In genomic region chr1:39977202-39977601, GRCh38 we compare ENCODE assay signal across 23 cellular contexts. TPM values are rescaled to one million over a fixed set of nuclear protein-coding genes. Genes with fewer than 3 reads are reported as not detected.
DNase-seq lines count a peak whose midpoint lies in the region; ATAC-seq, FAIRE-seq and TF ChIP-seq lines count a peak whose summit lies in the region.
"Had no signal": no experiment of that assay in that cellular context is flagged by ENCODE, and none has a peak within 500 bp of the region (broad histone marks: within the 10 kb centered on the region; RNA-seq: fewer than 3 reads in every experiment).

No MANE protein-coding gene starts in this region.

- peak overlapping the region; percentile 63; the same call in 1 of the 2 replicates for H3K18ac ChIP-seq in IMR-90 (ENCODE audit: low read depth, low read length)

- peak overlapping the region; percentile 23; the same call in 1 of the 2 replicates for H3K4ac ChIP-seq in IMR-90 (ENCODE audit: low read depth, low read length)

- peak overlapping the region; percentile 54 for H2BK5ac ChIP-seq in IMR-90 (ENCODE audit: low read depth, low read length, poor library complexity, severe bottlenecking)

- H3K27me3 ChIP-seq in IMR-90 (ENCODE audit: control insufficient read depth, insufficient read depth, low read length) (no peaks in the 10 kb centered on the region), bronchial epithelial cell (ENCODE audit: control insufficient read depth, insufficient read depth, low read length) (no peaks in the 10 kb centered on the region)
- H3K27me3 ChIP-seq: left lung, SJCRH30, vagina had no signal

- no peak for ATAC-seq in IMR-90 (ENCODE audit: low read depth)
- ATAC-seq in naive thymus-derived CD8-positive, alpha-beta T cell, result no peak
- ATAC-seq: activated CD8-positive, alpha-beta T cell treated with anti-CD3 and anti-CD28 coated beads for 36 hours; left lung had no signal

- H2AFZ ChIP-seq in IMR-90 (replicated peaks; ENCODE audit: low read length, poor library complexity), result no peak overlapping the region

- WGBS in IMR-90 (ENCODE audit: extremely low coverage in 2 of 2, insufficient read length in 1 of 2), 2 experiments, result no CpG with 5 or more reads among the region's 1 CpG

- H2BK15ac ChIP-seq in IMR-90 (ENCODE audit: low read depth, low read length), result no peak overlapping the region

- in situ Hi-C loops in IMR-90 (cut with MboI; ENCODE audit: low sequenced_read_pairs), result no loop called here

- no peak overlapping the region for H3K23ac ChIP-seq in IMR-90 (ENCODE audit: low read depth, low read length)

- H3K27ac ChIP-seq in IMR-90 (ENCODE audit: insufficient read depth, low read length), result no peak overlapping the region
- H3K27ac ChIP-seq: left lung, SJCRH30, vagina had no signal

- no peaks in the 10 kb centered on the region for H3K9me3 ChIP-seq in IMR-90 (ENCODE audit: control insufficient read depth, insufficient read depth, low read length)
- H3K9me3 ChIP-seq: HAP-1, left lung, SJCRH30, vagina had no signal

- no peak for TF ChIP-seq RAD21 in IMR-90 (IDR thresholded peaks at IDR 0.05; ENCODE audit: low read length)

- H4K20me1 ChIP-seq in IMR-90 (ENCODE audit: insufficient read depth, low read length), result no peaks in the 10 kb centered on the region

- H3K4me1 ChIP-seq in IMR-90 (ENCODE audit: control insufficient read depth, insufficient read depth, low read length), result peaks cover 2% of the 10 kb centered on the region
- H3K4me1 ChIP-seq: left lung had no signal

- H4K91ac ChIP-seq in IMR-90 (ENCODE audit: insufficient read depth, low read depth, low read length), result no peak overlapping the region

- TF ChIP-seq POLR2A in IMR-90 (IDR thresholded peaks at IDR 0.05; ENCODE audit: low read depth, low read length), result no peak

- H2BK120ac ChIP-seq in IMR-90 (ENCODE audit: low read depth, low read length), result peak overlapping the region; percentile 64

- no peak overlapping the region for H2AK9ac ChIP-seq in IMR-90 (replicated peaks; ENCODE audit: low read depth, low read length, poor library complexity)

- CTCF ChIA-PET in IMR-90 (lab: Yijun Ruan, JAX), result no interaction called here

- H4K8ac ChIP-seq in IMR-90 (ENCODE audit: low read depth in 2 of 2, low read length in 2 of 2), result peak overlapping the region in 1 of 2 experiments; percentile 66; a peak in 2 of 4 replicates

- H3K27ac Mint-ChIP-seq in naive thymus-derived CD8-positive, alpha-beta T cell, result no peak overlapping the region
- H3K27ac Mint-ChIP-seq: activated CD8-positive, alpha-beta T cell treated with anti-CD3 and anti-CD28 coated beads for 36 hours had no signal

- DNase-seq in EL (peak; percentile 13), IMR-90 (peak; percentile 4), bronchial epithelial cell (ENCODE audit: low read depth) (peak; percentile 66), kidney glomerular epithelial cell (lab: John Stamatoyannopoulos, UW) (peak; percentile 87), NCI-H446 (lab: John Stamatoyannopoulos, UW) (no peak), NCI-H2107 treated with DMSO at 0.1 percent for 48 hours (lab: John Stamatoyannopoulos, UW; ENCODE audit: unreplicated experiment) (no peak), NOMO-1 (lab: John Stamatoyannopoulos, UW; ENCODE audit: unreplicated experiment in 2 of 2) (no peak)
- no peak for DNase-seq in naive thymus-derived CD8-positive, alpha-beta T cell
- DNase-seq: activated CD4-positive, CD25-positive, alpha-beta regulatory T cell; activated CD8-positive, alpha-beta T cell treated with anti-CD3 and anti-CD28 coated beads for 36 hours; activated naive CD4-positive, alpha-beta T cell treated with Interleukin-2 at 50 U/mL for 16 hours; activated T-cell treated with anti-CD3 and anti-CD28 coated beads, Interleukin-2, amount 50 U/mL, for 1 hour; foreskin melanocyte; GDM1; KBM-7; left lung; NCI-H2081; SJCRH30; T-helper 9 cell had no signal

- no TSS peak for BruUV-seq in IMR-90 (replicated peaks; lab: Mats Ljungman, UMichigan)

- TF ChIP-seq CTCF in IMR-90 (conservative IDR thresholded peaks at IDR 0.05; ENCODE audit: low read depth, low read length) (no peak), bronchial epithelial cell (IDR thresholded peaks at IDR 0.05; ENCODE audit: insufficient read depth, low read length, severe bottlenecking) (no peak)

- H2AK5ac ChIP-seq in IMR-90 (ENCODE audit: low read depth, low read length), result no peak overlapping the region

- H3K27me3 Mint-ChIP-seq in naive thymus-derived CD8-positive, alpha-beta T cell, result no peaks in the 10 kb centered on the region
- H3K27me3 Mint-ChIP-seq: activated CD8-positive, alpha-beta T cell treated with anti-CD3 and anti-CD28 coated beads for 36 hours had no signal

- H3K9me3 Mint-ChIP-seq in naive thymus-derived CD8-positive, alpha-beta T cell, result no peaks in the 10 kb centered on the region
- H3K9me3 Mint-ChIP-seq: activated CD8-positive, alpha-beta T cell treated with anti-CD3 and anti-CD28 coated beads for 36 hours had no signal

- H3K9me1 ChIP-seq in IMR-90 (ENCODE audit: insufficient read depth, low read length), result peaks cover 3% of the 10 kb centered on the region; the same call in 1 of the 2 replicates

- no peak overlapping the region for H3K56ac ChIP-seq in IMR-90 (ENCODE audit: extremely low read depth, insufficient read depth, low read length)

- POLR2A ChIA-PET in IMR-90 (lab: Charles Lee; ENCODE audit: unreplicated experiment), result no interaction called here
- POLR2A ChIA-PET in naive thymus-derived CD8-positive, alpha-beta T cell (lab: Charles Lee), result no interaction called here

- dilution Hi-C loops in IMR-90 (cut with HindIII; ENCODE audit: low sequenced_read_pairs, unreplicated experiment), result no loop called here

- no peak overlapping the region for H3K4me2 ChIP-seq in IMR-90 (ENCODE audit: low read depth, low read length)

- FAIRE-seq in bronchial epithelial cell (lab: Jason Lieb, UNC), result no peak
- FAIRE-seq: colon, endometrium had no signal

- no peaks in the 10 kb centered on the region for H3K79me1 ChIP-seq in IMR-90 (ENCODE audit: low read depth in 1 of 2, low read length in 2 of 2)

- peak overlapping the region; percentile 39; the same call in 1 of the 2 replicates for H4K5ac ChIP-seq in IMR-90 (ENCODE audit: low read depth, low read length)

- H2BK20ac ChIP-seq in IMR-90 (ENCODE audit: low read depth, low read length), result peak overlapping the region; percentile 80; the same call in 1 of the 2 replicates

- H3K36me3 Mint-ChIP-seq in naive thymus-derived CD8-positive, alpha-beta T cell, result no peaks in the 10 kb centered on the region

- H3K14ac ChIP-seq in IMR-90 (replicated peaks; ENCODE audit: low read depth, low read length), result no peak overlapping the region

- H3K4me1 Mint-ChIP-seq in naive thymus-derived CD8-positive, alpha-beta T cell, result peaks cover 3 to 11% (median 6%) of the 10 kb centered on the region in 4 donors

- H3K4me3 Mint-ChIP-seq in naive thymus-derived CD8-positive, alpha-beta T cell, result no peak overlapping the region
- H3K4me3 Mint-ChIP-seq: activated CD8-positive, alpha-beta T cell treated with anti-CD3 and anti-CD28 coated beads for 36 hours had no signal

- H3K36me3 ChIP-seq in IMR-90 (ENCODE audit: control insufficient read depth, insufficient read depth, low read length), result no peaks in the 10 kb centered on the region
- no peaks in the 10 kb centered on the region for H3K36me3 ChIP-seq in bronchial epithelial cell (ENCODE audit: control insufficient read depth, insufficient read depth, low read length)
- H3K36me3 ChIP-seq: HAP-1, left lung, SJCRH30, vagina had no signal

- H3K4me3 ChIP-seq in IMR-90 (ENCODE audit: insufficient read depth, low read depth, low read length), result no peak overlapping the region
- no peak overlapping the region for H3K4me3 ChIP-seq in bronchial epithelial cell (ENCODE audit: low read depth, low read length)
- H3K4me3 ChIP-seq: HAP-1, left lung, SJCRH30, vagina had no signal

- H3K9ac ChIP-seq in IMR-90 (ENCODE audit: low read depth, low read length), result no peak overlapping the region

- intact Hi-C loops in IMR-90 (cut with micrococcal nuclease), result no loop called here

TF ChIP-seq in IMR-90, 13 proteins besides CTCF, POLR2A, EP300 and RAD21:
- TF ChIP-seq RCOR1 (IDR thresholded peaks at IDR 0.05; ENCODE audit: insufficient replicate concordance, low read length) (no peak), CEBPB (IDR thresholded peaks at IDR 0.05; ENCODE audit: low read depth, low read length) (no peak), MAFK (IDR thresholded peaks at IDR 0.05; ENCODE audit: low read depth, low read length) (no peak), MAZ (IDR thresholded peaks at IDR 0.05; ENCODE audit: borderline replicate concordance, low read depth, low read length) (no peak), BHLHE40 (IDR thresholded peaks at IDR 0.05; ENCODE audit: low read depth, low read length) (no peak)
- TF ChIP-seq, protein P1, sequence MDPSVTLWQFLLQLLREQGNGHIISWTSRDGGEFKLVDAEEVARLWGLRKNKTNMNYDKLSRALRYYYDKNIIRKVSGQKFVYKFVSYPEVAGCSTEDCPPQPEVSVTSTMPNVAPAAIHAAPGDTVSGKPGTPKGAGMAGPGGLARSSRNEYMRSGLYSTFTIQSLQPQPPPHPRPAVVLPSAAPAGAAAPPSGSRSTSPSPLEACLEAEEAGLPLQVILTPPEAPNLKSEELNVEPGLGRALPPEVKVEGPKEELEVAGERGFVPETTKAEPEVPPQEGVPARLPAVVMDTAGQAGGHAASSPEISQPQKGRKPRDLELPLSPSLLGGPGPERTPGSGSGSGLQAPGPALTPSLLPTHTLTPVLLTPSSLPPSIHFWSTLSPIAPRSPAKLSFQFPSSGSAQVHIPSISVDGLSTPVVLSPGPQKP (IDR thresholded peaks at IDR 0.05; ENCODE audit: borderline replicate concordance, low read depth, low read length), result no peak

RNA-seq across cellular contexts. Expression of gene MFSD2A, which starts 22.3 kb away (rescaled TPM):
- total RNA-seq in IMR-90 (2012; rRNA removed) (5.0 and 5.7 TPM in 2 replicates), bronchial epithelial cell (8.8 and 11.1 TPM in 2 replicates)
- 6.7 and 7.3 TPM in 2 replicates for polyA plus RNA-seq in IMR-90 (2012; rRNA removed)
- 3.7 and 5.3 TPM in 2 replicates for polyA plus RNA-seq in IMR-90 (2012; cell fraction: cytosol; rRNA removed)
- 13.7 and 18.4 TPM in 2 replicates for polyA plus RNA-seq in IMR-90 (2012; cell fraction: nucleus; rRNA removed; ENCODE audit: low replicate concordance)
- 1 to 10 TPM in 1 of 2 experiments, under 1 TPM in 1; 0.81 to 1.4 TPM for total RNA-seq in naive thymus-derived CD8-positive, alpha-beta T cell
- under 1 TPM in 1 of 3 donors, not detected in 2; 0.22 TPM for polyA plus RNA-seq in naive thymus-derived CD8-positive, alpha-beta T cell

Comparison
In these comparisons a context has a peak if more than half of its experiments do, and no peak if none do; other contexts are left out.
1. DNase-seq: peak in EL (single experiment), IMR-90 (single experiment), bronchial epithelial cell (single experiment) and kidney glomerular epithelial cell (single experiment); none in NCI-H446 (0 of 2), NCI-H2107 treated with DMSO at 0.1 percent for 48 hours (single experiment), naive thymus-derived CD8-positive, alpha-beta T cell (0 of 10) and NOMO-1 (0 of 2).